In genomic region chr11:95703059-95703458, GRCh38 we compare ENCODE assay signal across 14 cellular contexts.
DNase-seq lines count a peak whose midpoint lies in the region; ATAC-seq and TF ChIP-seq lines count a peak whose summit lies in the region.
"Had no signal": no experiment of that assay in that cellular context is flagged by ENCODE, and none has a peak within 500 bp of the region (broad histone marks: within the 10 kb centered on the region; RNA-seq: fewer than 3 reads in every experiment).

No MANE protein-coding gene starts in this region.

- H3K4me1 Mint-ChIP-seq in activated naive CD8-positive, alpha-beta T cell treated with anti-CD3 and anti-CD28 coated beads, Interleukin-2, amount 10 ng/mL, durations not matched to agents 7 days and 5 days, result peaks cover 33% of the 10 kb centered on the region

- H3K27ac Mint-ChIP-seq in activated naive CD8-positive, alpha-beta T cell treated with anti-CD3 and anti-CD28 coated beads, Interleukin-2, amount 10 ng/mL, durations not matched to agents 7 days and 5 days, result no peak overlapping the region
- H3K27ac Mint-ChIP-seq: H9 had no signal

- H4K20me1 ChIP-seq in smooth muscle cell (ENCODE audit: low read depth), result no peaks in the 10 kb centered on the region

- peaks cover 27% of the 10 kb centered on the region for H3F3A ChIP-seq in smooth muscle cell (ENCODE audit: low read depth)

- peaks cover 7% of the 10 kb centered on the region for H3K36me3 Mint-ChIP-seq in activated naive CD8-positive, alpha-beta T cell treated with anti-CD3 and anti-CD28 coated beads, Interleukin-2, amount 10 ng/mL, durations not matched to agents 7 days and 5 days

- H3K27ac ChIP-seq in smooth muscle cell (ENCODE audit: low read depth) (peak overlapping the region; percentile 84), psoas muscle (no peak overlapping the region)
- H3K27ac ChIP-seq: 22Rv1, SJCRH30 had no signal

- no peaks in the 10 kb centered on the region for H3K27me3 Mint-ChIP-seq in activated naive CD8-positive, alpha-beta T cell treated with anti-CD3 and anti-CD28 coated beads, Interleukin-2, amount 10 ng/mL, durations not matched to agents 7 days and 5 days

- TF ChIP-seq CTCF in smooth muscle cell (IDR thresholded peaks at IDR 0.05; ENCODE audit: borderline replicate concordance, insufficient read depth, poor library complexity, severe bottlenecking), result no peak
- no peak for TF ChIP-seq CTCF in psoas muscle (IDR thresholded peaks at IDR 0.05)

- 27% methylated on average over 3 of the region's 3 CpGs for WGBS in smooth muscle cell (ENCODE audit: low lambda C conversion rate)
- 76 to 82% (median 81%) methylated on average over 3 of the region's 3 CpGs for WGBS in psoas muscle, 3 donors

- H3K79me2 ChIP-seq in smooth muscle cell (ENCODE audit: low read depth), result no peaks in the 10 kb centered on the region

- DNase-seq in activated CD4-positive, CD25-positive, alpha-beta regulatory T cell treated with anti-CD3 and anti-CD28 coated beads, Interleukin-2, amount 50 U/mL, for 72 hours, result no peak
- DNase-seq in activated naive CD8-positive, alpha-beta T cell treated with anti-CD3 and anti-CD28 coated beads, Interleukin-2, amount 10 ng/mL, durations not matched to agents 7 days and 5 days, result no peak
- DNase-seq in smooth muscle cell (lab: John Stamatoyannopoulos, UW; ENCODE audit: unreplicated experiment) (no peak), psoas muscle (no peak), GF-D8 (lab: John Stamatoyannopoulos, UW) (no peak)
- DNase-seq: aorta, H9, NCI-H524 treated with DMSO at 0.1 percent for 48 hours, right cardiac atrium, SJCRH30 had no signal

- H3K36me3 ChIP-seq in smooth muscle cell (ENCODE audit: low read depth) (no peaks in the 10 kb centered on the region), psoas muscle (ENCODE audit: insufficient read depth in 1 of 2, low read depth in 1 of 2) (no peaks in the 10 kb centered on the region)
- H3K36me3 ChIP-seq: SJCRH30 had no signal

- peaks cover 48% of the 10 kb centered on the region for H3K4me1 ChIP-seq in smooth muscle cell (ENCODE audit: low read depth)
- H3K4me1 ChIP-seq in psoas muscle, result peaks cover 2% of the 10 kb centered on the region
- H3K4me1 ChIP-seq: SJCRH30 had no signal

- H3K4me2 ChIP-seq in smooth muscle cell, result peak overlapping the region; percentile 54

- no peak overlapping the region for H2AFZ ChIP-seq in smooth muscle cell (ENCODE audit: low read depth)

- H3K9me3 Mint-ChIP-seq in activated naive CD8-positive, alpha-beta T cell treated with anti-CD3 and anti-CD28 coated beads, Interleukin-2, amount 10 ng/mL, durations not matched to agents 7 days and 5 days, result no peaks in the 10 kb centered on the region
- H3K9me3 Mint-ChIP-seq: H9 had no signal

- H3K4me3 Mint-ChIP-seq in activated naive CD8-positive, alpha-beta T cell treated with anti-CD3 and anti-CD28 coated beads, Interleukin-2, amount 10 ng/mL, durations not matched to agents 7 days and 5 days, result no peak overlapping the region
- H3K4me3 Mint-ChIP-seq: H9 had no signal

- H3K27me3 ChIP-seq in smooth muscle cell (ENCODE audit: low read depth), result no peaks in the 10 kb centered on the region
- H3K27me3 ChIP-seq in psoas muscle (ENCODE audit: insufficient read depth in 3 of 3, low read length in 2 of 3), result no peaks in the 10 kb centered on the region
- H3K27me3 ChIP-seq: SJCRH30 had no signal

- H3K9me3 ChIP-seq in smooth muscle cell (replicated peaks; ENCODE audit: low read depth) (no peaks in the 10 kb centered on the region), psoas muscle (no peaks in the 10 kb centered on the region)
- H3K9me3 ChIP-seq: SJCRH30 had no signal

- H3K9ac ChIP-seq in smooth muscle cell (ENCODE audit: low read depth), result peak overlapping the region; percentile 21

- peak; percentile 15 to 20 for ATAC-seq in activated CD4-positive, CD25-positive, alpha-beta regulatory T cell treated with anti-CD3 and anti-CD28 coated beads, Interleukin-2, amount 50 U/mL, for 24 hours
- peak; percentile 37 for ATAC-seq in HG02678 (IDR thresholded peaks at IDR 0.05; ENCODE audit: unreplicated experiment)
- ATAC-seq in activated naive CD8-positive, alpha-beta T cell treated with anti-CD3 and anti-CD28 coated beads, Interleukin-2, amount 10 ng/mL, durations not matched to agents 7 days and 5 days (ENCODE audit: low read depth), result peak; percentile 23
- no peak for ATAC-seq in psoas muscle
- ATAC-seq in HG03571 (IDR thresholded peaks at IDR 0.05; ENCODE audit: unreplicated experiment), result no peak
- ATAC-seq: right cardiac atrium had no signal

- POLR2A ChIA-PET in activated naive CD8-positive, alpha-beta T cell treated with anti-CD3 and anti-CD28 coated beads, Interleukin-2, amount 10 ng/mL, durations not matched to agents 7 days and 5 days (lab: Charles Lee), result interaction anchor here (0.8 to 1.1 kb wide), 5 partner anchors 86 to 548 kb away, joined by 4 to 5 read pairs (median 4); partner anchors contain the start of genes FAM76B and SESN3

- H3K4me3 ChIP-seq in smooth muscle cell (no peak overlapping the region), psoas muscle (no peak overlapping the region)
- H3K4me3 ChIP-seq: SJCRH30 had no signal

- intact Hi-C loops in psoas muscle (cut with DNase I), result loop anchor here in 1 of 2 donors (10.0 kb wide), 1 partner anchor 638 kb away; the partner anchor contains the start of gene SRSF8

Comparison
In these comparisons a context has a peak if more than half of its experiments do, and no peak if none do; other contexts are left out.
1. ATAC-seq: peak in activated CD4-positive, CD25-positive, alpha-beta regulatory T cell treated with anti-CD3 and anti-CD28 coated beads, Interleukin-2, amount 50 U/mL, for 24 hours (2 of 2), HG02678 (single experiment) and activated naive CD8-positive, alpha-beta T cell treated with anti-CD3 and anti-CD28 coated beads, Interleukin-2, amount 10 ng/mL, durations not matched to agents 7 days and 5 days (single experiment); none in psoas muscle (0 of 4) and HG03571 (single experiment).